In the genomic region with DNA sequence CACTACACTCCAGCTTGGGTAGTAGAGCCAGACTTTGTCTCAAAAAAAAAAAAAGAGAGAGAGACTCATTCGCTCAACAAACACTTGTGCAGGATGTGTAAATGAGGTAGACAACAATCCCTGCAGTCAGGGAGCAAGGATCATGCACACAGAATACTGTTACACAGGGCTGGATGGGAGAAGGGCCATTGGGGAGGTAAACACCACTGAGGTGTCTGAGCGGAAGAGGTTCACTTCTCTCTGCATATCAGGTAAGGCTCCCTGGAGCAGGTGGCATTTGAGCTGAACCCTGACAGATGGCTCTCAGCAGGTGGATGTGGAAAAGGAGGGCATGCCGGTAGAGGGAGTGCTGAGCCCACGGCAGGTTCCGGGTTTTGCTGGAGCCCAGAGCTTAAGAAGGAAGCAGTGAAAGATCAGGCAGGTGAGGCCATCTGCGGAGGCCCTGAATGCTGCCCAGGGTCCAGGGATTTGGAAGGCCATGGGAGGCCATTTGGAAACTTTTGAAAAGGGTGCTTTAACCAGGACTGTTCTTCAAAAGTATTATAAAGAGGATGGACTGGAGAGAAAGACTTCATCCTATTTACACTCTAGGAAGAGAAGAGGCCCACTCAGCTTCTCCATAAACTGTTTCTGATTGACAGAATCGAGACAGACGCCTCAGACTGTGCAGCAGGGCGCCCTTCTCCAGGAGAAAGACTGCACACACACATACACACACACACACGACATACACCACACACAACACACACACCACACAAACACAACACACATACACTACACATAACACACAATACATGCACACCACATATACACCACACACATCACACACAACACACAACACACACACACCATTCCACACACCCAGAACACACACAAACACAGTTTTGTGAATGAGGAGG, we compare ENCODE assay signal across 9 cellular contexts.
DNase-seq lines count a peak whose midpoint lies in the region; ATAC-seq and TF ChIP-seq lines count a peak whose summit lies in the region.
"Had no signal": no experiment of that assay in that cellular context is flagged by ENCODE, and none has a peak within 500 bp of the region (broad histone marks: within the 10 kb centered on the region; RNA-seq: fewer than 3 reads in every experiment).

No MANE protein-coding gene starts in this region.

- ATAC-seq in GM18907 (IDR thresholded peaks at IDR 0.05; ENCODE audit: unreplicated experiment) = peak; percentile 42
- no peak for ATAC-seq in HG03159 (IDR thresholded peaks at IDR 0.05; ENCODE audit: unreplicated experiment)
- no peak for ATAC-seq in HG02763 (IDR thresholded peaks at IDR 0.05; ENCODE audit: unreplicated experiment)

- TF ChIP-seq CTCF in AG04449 (IDR thresholded peaks at IDR 0.05; ENCODE audit: insufficient read depth, low read length, missing control alignments) (peak; percentile 36), endodermal cell (conservative IDR thresholded peaks at IDR 0.05) (peak; percentile 76)

- peaks cover 8% of the 10 kb centered on the region for H3K27me3 Mint-ChIP-seq in endodermal cell (ENCODE audit: insufficient read depth)

- intact Hi-C loops in posterior vena cava (cut with DNase I) = no loop called here

- CTCF ChIA-PET in AG04449 (lab: Yijun Ruan, JAX) = interaction anchor here (0.7 to 3.3 kb wide), 9 partner anchors 9 to 390 kb away, joined by 3 to 10 read pairs (median 4); no protein-coding TSS in a partner anchor

- POLR2A ChIA-PET in AG04449 (lab: Yijun Ruan, JAX) = no interaction called here

- no peaks in the 10 kb centered on the region for H3K36me3 ChIP-seq in endodermal cell (ENCODE audit: control insufficient read depth, insufficient read depth, low read length)

- H3K36me3 Mint-ChIP-seq in endodermal cell (ENCODE audit: low read depth) = no peaks in the 10 kb centered on the region
- H3K36me3 Mint-ChIP-seq: brain had no signal

- no peak overlapping the region for H3K27ac Mint-ChIP-seq in endodermal cell

- H3K4me3 Mint-ChIP-seq in endodermal cell = no peak overlapping the region
- H3K4me3 Mint-ChIP-seq: brain had no signal

- H3K9me3 Mint-ChIP-seq in endodermal cell = no peaks in the 10 kb centered on the region

- DNase-seq in AG04449 (ENCODE audit: low read depth, low spot score) (no peak), NCI-H146 (lab: John Stamatoyannopoulos, UW) (peak; percentile 93), SW 1271 (lab: John Stamatoyannopoulos, UW) (peak; percentile 8 to 75), endodermal cell (peak; percentile 90), posterior vena cava (ENCODE audit: low spot score) (peak; percentile 68)

- 43 to 46% methylated on average over 2 to 9 of the region's 10 CpGs for WGBS in endodermal cell (ENCODE audit: insufficient coverage in 1 of 2, insufficient read length in 1 of 2), 2 experiments

- H3K9ac ChIP-seq in endodermal cell (ENCODE audit: extremely low read depth, low read length, poor library complexity, severe bottlenecking) = no peak overlapping the region

- no peaks in the 10 kb centered on the region for H3K27me3 ChIP-seq in endodermal cell (ENCODE audit: control insufficient read depth, insufficient read depth, low read length, poor library complexity, severe bottlenecking)

- peaks cover 16% of the 10 kb centered on the region for H3K4me1 ChIP-seq in endodermal cell (ENCODE audit: control insufficient read depth, insufficient read depth, low read length)

- H3K4me3 ChIP-seq in AG04449 (ENCODE audit: low read depth, low read length) = no peak overlapping the region
- H3K4me3 ChIP-seq in endodermal cell (ENCODE audit: low read length) = no peak overlapping the region

- H3K9me3 ChIP-seq in endodermal cell (ENCODE audit: control insufficient read depth, low read length) = no peaks in the 10 kb centered on the region

- H3K27ac ChIP-seq in endodermal cell (ENCODE audit: low read depth, low read length) = no peak overlapping the region

- H3K4me1 Mint-ChIP-seq in endodermal cell = peaks cover 38% of the 10 kb centered on the region
